In genomic region chr1:178408869-178409268, GRCh38 we compare ENCODE assay signal across 32 cellular contexts.
DNase-seq lines count a peak whose midpoint lies in the region; ATAC-seq, FAIRE-seq and TF ChIP-seq lines count a peak whose summit lies in the region.
"Had no signal": no experiment of that assay in that cellular context is flagged by ENCODE, and none has a peak within 500 bp of the region (broad histone marks: within the 10 kb centered on the region; RNA-seq: fewer than 3 reads in every experiment).

No MANE protein-coding gene starts in this region.

- WGBS in psoas muscle, 3 donors, result 93 to 96% (median 93%) methylated on average over 2 of the region's 2 CpGs

- FAIRE-seq in bronchial epithelial cell (lab: Jason Lieb, UNC), result no peak
- FAIRE-seq: HTR-8/SVneo had no signal

- H3K27ac ChIP-seq in BLaER1, result peak overlapping the region; percentile 93
- no peak overlapping the region for H3K27ac ChIP-seq in psoas muscle
- H3K27ac ChIP-seq: body of pancreas, hepatocyte, neutrophil, testis, uterus, VCaP had no signal

- intact Hi-C loops in psoas muscle (cut with DNase I), result loop anchor here in 1 of 2 donors (5.0 kb wide), 1 partner anchor 37 kb away; no protein-coding TSS in a partner anchor

- H3K4me1 ChIP-seq in BLaER1, result peaks cover 68% of the 10 kb centered on the region
- no peaks in the 10 kb centered on the region for H3K4me1 ChIP-seq in psoas muscle
- H3K4me1 ChIP-seq: body of pancreas, HAP-1, testis, uterus had no signal

- DNase-seq in Kasumi-1 (lab: John Stamatoyannopoulos, UW) (peak; percentile 21 to 23), bronchial epithelial cell (ENCODE audit: low read depth) (peak; percentile 74), iris pigment epithelial cell (ENCODE audit: low read depth) (peak; percentile 37), NCI-H146 treated with DMSO at 0.1 percent for 48 hours (lab: John Stamatoyannopoulos, UW; ENCODE audit: unreplicated experiment) (no peak), psoas muscle (no peak)
- DNase-seq: 8988T; activated CD4-positive, alpha-beta T cell treated with anti-CD3 and anti-CD28 coated beads for 4 hours; activated CD8-positive, alpha-beta memory T cell treated with anti-CD3 and anti-CD28 coated beads for 24 hours; activated gamma-delta T cell treated with Interleukin-2 at 50 U/mL for 16 hours; activated T-cell treated with anti-CD3 and anti-CD28 coated beads, Interleukin-2, amount 50 U/mL, for 24 hours; body of pancreas; CD4-positive, alpha-beta T cell; DMS 273 treated with DMSO at 0.1 percent for 48 hours; erythroblast; foreskin melanocyte; GDM1; KG1; mesendoderm; NCI-H1694 treated with DMSO at 0.1 percent for 48 hours; NCI-H524 treated with DMSO at 0.1 percent for 48 hours; SHP77 treated with DMSO at 0.1 percent for 48 hours; stimulated activated naive CD4-positive, alpha-beta T cell; testis; uterus had no signal

- H3K9ac ChIP-seq in BLaER1, result peak overlapping the region; percentile 57

- ATAC-seq in HG03432 (IDR thresholded peaks at IDR 0.05; ENCODE audit: unreplicated experiment) (no peak), psoas muscle (no peak), HG02588 (IDR thresholded peaks at IDR 0.05; ENCODE audit: unreplicated experiment) (no peak)
- ATAC-seq: body of pancreas had no signal

- H3K27me3 ChIP-seq in BLaER1 (no peaks in the 10 kb centered on the region), bronchial epithelial cell (ENCODE audit: control insufficient read depth, insufficient read depth, low read length) (no peaks in the 10 kb centered on the region), psoas muscle (ENCODE audit: insufficient read depth in 3 of 3, low read length in 2 of 3) (no peaks in the 10 kb centered on the region)
- H3K27me3 ChIP-seq: body of pancreas, hepatocyte, neutrophil, testis, uterus had no signal

- TF ChIP-seq CTCF in bronchial epithelial cell (IDR thresholded peaks at IDR 0.05; ENCODE audit: insufficient read depth, low read length, severe bottlenecking) (no peak), psoas muscle (IDR thresholded peaks at IDR 0.05) (no peak)

- H3K36me3 ChIP-seq in BLaER1 (peaks cover 14% of the 10 kb centered on the region), bronchial epithelial cell (ENCODE audit: control insufficient read depth, insufficient read depth, low read length) (no peaks in the 10 kb centered on the region), psoas muscle (ENCODE audit: insufficient read depth in 1 of 2, low read depth in 1 of 2) (no peaks in the 10 kb centered on the region)
- H3K36me3 ChIP-seq: HAP-1, neutrophil, uterus had no signal

- H3K4me2 ChIP-seq in BLaER1, result peak overlapping the region; percentile 63
- H3K4me2 ChIP-seq: hepatocyte had no signal

- H3K9me3 ChIP-seq in BLaER1 (peaks cover 52% of the 10 kb centered on the region), psoas muscle (no peaks in the 10 kb centered on the region)
- H3K9me3 ChIP-seq: body of pancreas, HAP-1, neutrophil, testis, uterus had no signal

- H4K20me1 ChIP-seq in BLaER1, result no peaks in the 10 kb centered on the region

- H3K4me3 ChIP-seq in BLaER1 (0 out of 2 replicates have a peak overlapping the region, but pooled peaks have one; percentile 23), bronchial epithelial cell (ENCODE audit: low read depth, low read length) (no peak overlapping the region), psoas muscle (no peak overlapping the region)
- H3K4me3 ChIP-seq: body of pancreas, HAP-1, hepatocyte, testis, uterus had no signal

Comparison
In these comparisons a context has a peak if more than half of its experiments do, and no peak if none do; other contexts are left out.
1. DNase-seq: peak in Kasumi-1 (2 of 2), bronchial epithelial cell (single experiment) and iris pigment epithelial cell (single experiment); none in NCI-H146 treated with DMSO at 0.1 percent for 48 hours (single experiment) and psoas muscle (0 of 2).